8 cellular contexts compared by ENCODE assay signal in genomic region chr1:23691499-23692307, GRCh38. TPM values are rescaled to one million over a fixed set of nuclear protein-coding genes. Genes with fewer than 3 reads are reported as not detected.
DNase-seq lines count a peak whose midpoint lies in the region; ATAC-seq and TF ChIP-seq lines count a peak whose summit lies in the region.

Gene RPL11 (plus strand): TSS chr1:23691806. CDS start chr1:23691824, 18 bp downstream.

- WGBS in liver, result under 1% methylated on average over 45 of the region's 45 CpGs

- peak; percentile 80 for DNase-seq in NCI-H748 treated with DMSO at 0.1 percent for 48 hours (lab: John Stamatoyannopoulos, UW)
- DNase-seq in activated CD4-positive, alpha-beta T cell treated with anti-CD3 and anti-CD28 coated beads, Interleukin-2, amount 50 U/mL, for 48 hours, result peak; percentile 86 to 91
- peak; percentile 93 to 97 for DNase-seq in dermis microvascular lymphatic vessel endothelial cell (ENCODE audit: low read depth in 2 of 2)
- DNase-seq in stimulated activated CD4-positive, alpha-beta T cell treated with anti-CD3 and anti-CD28 coated beads, Interleukin-4, amount 100 ng/mL, for 24 hours, result peak; percentile 93

- TF ChIP-seq RAD21 in liver (IDR thresholded peaks at IDR 0.05), result peak; percentile 77

- peak within 1 kb of the TSS; percentile 85 to 92 for H3K9ac ChIP-seq in liver (ENCODE audit: low read depth in 1 of 2, low read length in 2 of 2)

- peak; percentile 69 for TF ChIP-seq CTCF in C4-2B (conservative IDR thresholded peaks at IDR 0.05)
- peak; percentile 85 for TF ChIP-seq CTCF in liver (IDR thresholded peaks at IDR 0.05; ENCODE audit: low read depth, low read length, missing input control)

- no peaks in the 10 kb centered on the region for H3K27me3 ChIP-seq in liver (ENCODE audit: control insufficient read depth in 4 of 4, insufficient read depth in 4 of 4, low read length in 3 of 4)

- H3K27ac ChIP-seq in C4-2B, result peak within 1 kb of the TSS; percentile 92
- peak within 1 kb of the TSS; percentile 70 to 74 for H3K27ac ChIP-seq in liver (ENCODE audit: low read depth in 1 of 2, low read length in 2 of 2)

- H3K4me1 ChIP-seq in liver (ENCODE audit: control insufficient read depth in 4 of 4, insufficient read depth in 4 of 4, low read length in 3 of 4), result peaks cover 2 to 29% (median 20%) of the 10 kb centered on the region in 4 donors

- ATAC-seq in GM19372 (IDR thresholded peaks at IDR 0.05; ENCODE audit: low read depth, unreplicated experiment) (peak; percentile 89), HG03558 (IDR thresholded peaks at IDR 0.05; ENCODE audit: extremely low read depth, unreplicated experiment) (peak; percentile 75)

- H3K9me3 ChIP-seq in liver (ENCODE audit: control insufficient read depth in 4 of 4, low read length in 3 of 4), result no peaks in the 10 kb centered on the region

- peak within 1 kb of the TSS; percentile 93 to 95 (median 94) for H3K4me3 ChIP-seq in liver (ENCODE audit: low read depth in 1 of 3, low read length in 3 of 3)

- peaks cover 5 to 36% (median 30%) of the 10 kb centered on the region in 4 donors for H3K36me3 ChIP-seq in liver (ENCODE audit: control insufficient read depth in 4 of 4, insufficient read depth in 3 of 4, low read depth in 1 of 4, low read length in 3 of 4)

TF ChIP-seq in liver, 16 proteins besides CTCF, POLR2A, EP300 and RAD21:
- TF ChIP-seq GABPA (IDR thresholded peaks at IDR 0.05 in 1 of 2, conservative IDR thresholded peaks at IDR 0.05 in 1 of 2), result peak; percentile 63 to 96
- TF ChIP-seq HNF4A (conservative IDR thresholded peaks at IDR 0.05), result peak; percentile 5 to 23
- peak in 1 of 2 donors; percentile 31 for TF ChIP-seq JUND (IDR thresholded peaks at IDR 0.05)
- no peak for TF ChIP-seq HNF4G (IDR thresholded peaks at IDR 0.05)
- peak; percentile 38 to 55 for TF ChIP-seq EGR1 (IDR thresholded peaks at IDR 0.05; ENCODE audit: low read depth in 2 of 2)
- TF ChIP-seq FOXA1 (IDR thresholded peaks at IDR 0.05), result peak; percentile 38
- TF ChIP-seq NR2F2 (IDR thresholded peaks at IDR 0.05), result peak; percentile 12
- peak; percentile 100 for TF ChIP-seq TAF1 (conservative IDR thresholded peaks at IDR 0.05)
- peak; percentile 69 for TF ChIP-seq MAX (IDR thresholded peaks at IDR 0.05)
- peak; percentile 99 for TF ChIP-seq YY1 (IDR thresholded peaks at IDR 0.05)
- no peak for TF ChIP-seq FOXA2 (IDR thresholded peaks at IDR 0.05)
- TF ChIP-seq RXRA (IDR thresholded peaks at IDR 0.05), result peak; percentile 28 to 37
- peak; percentile 66 for TF ChIP-seq SP1 (IDR thresholded peaks at IDR 0.05)
- TF ChIP-seq REST (IDR thresholded peaks at IDR 0.05), result peak; percentile 96
- TF ChIP-seq, protein P1, sequence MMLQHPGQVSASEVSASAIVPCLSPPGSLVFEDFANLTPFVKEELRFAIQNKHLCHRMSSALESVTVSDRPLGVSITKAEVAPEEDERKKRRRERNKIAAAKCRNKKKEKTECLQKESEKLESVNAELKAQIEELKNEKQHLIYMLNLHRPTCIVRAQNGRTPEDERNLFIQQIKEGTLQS (IDR thresholded peaks at IDR 0.05), result no peak
- peak; percentile 76 for TF ChIP-seq ZBTB33 (IDR thresholded peaks at IDR 0.05)

RNA-seq across cellular contexts. Expression of gene RPL11, which starts in this region (rescaled TPM):
- total RNA-seq in dermis microvascular lymphatic vessel endothelial cell (1,076 and 1,266 TPM in 2 replicates), liver (100 to 1,000 TPM; 270 to 689 TPM)
- polyA plus RNA-seq in liver, result 100 to 1,000 TPM; 313 to 816 TPM

Comparison
In these comparisons a context has a peak if more than half of its experiments do, and no peak if none do; other contexts are left out.
1. Peak in every context shown above with its lines: DNase-seq, ATAC-seq, H3K4me3 ChIP-seq and H3K27ac ChIP-seq.